ENCODE assay signal across 9 cellular contexts in the genomic region with DNA sequence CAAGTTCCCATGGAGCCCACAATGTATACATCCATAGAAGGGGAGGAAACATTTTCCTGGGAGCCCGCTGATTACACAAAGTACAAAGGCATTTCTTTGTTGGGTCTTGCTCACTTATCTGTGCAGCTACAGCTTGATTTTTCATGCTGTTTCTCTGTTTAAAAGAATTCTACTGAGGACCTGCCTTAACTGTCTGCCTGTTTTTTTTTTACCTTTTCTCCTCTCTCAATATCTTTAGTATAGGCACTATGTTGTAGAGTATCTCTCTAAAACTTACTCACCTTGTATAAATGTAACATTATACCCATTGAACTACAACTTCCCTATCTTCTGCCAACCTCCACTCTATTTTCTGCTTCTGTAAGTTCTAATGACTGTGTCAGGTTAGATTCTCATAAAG.
"Had no signal": no experiment of that assay in that cellular context is flagged by ENCODE, and none has a peak within 500 bp of the region (broad histone marks: within the 10 kb centered on the region; RNA-seq: fewer than 3 reads in every experiment).

No MANE protein-coding gene starts in this region.

- ATAC-seq: HCT116, K562 had no signal

- H3K4me3 ChIP-seq: GM23248, HAP-1, K562 had no signal

- H3K9ac ChIP-seq: GM23248 had no signal

- DNase-seq: GM23248, GOT3, H7, IMR-90, KG1 had no signal

- H3K27ac ChIP-seq: GM23248, HL-60 had no signal

- H2AFZ ChIP-seq: GM23248 had no signal

- H3K4me1 ChIP-seq: HAP-1 had no signal

- FAIRE-seq: K562 had no signal

- H3K36me3 ChIP-seq: HAP-1 had no signal
